Comparison of ENCODE assay signal across 8 cellular contexts in genomic region chr20:38649275-38649891, GRCh38. TPM values are rescaled to one million over a fixed set of nuclear protein-coding genes. Genes with fewer than 3 reads are reported as not detected.
DNase-seq lines count a peak whose midpoint lies in the region; ATAC-seq, FAIRE-seq and TF ChIP-seq lines count a peak whose summit lies in the region.

No MANE protein-coding gene starts in this region.

- no peaks in the 10 kb centered on the region for H3K36me3 ChIP-seq in HepG2 (replicated peaks in 1 of 2; ENCODE audit: control insufficient read depth in 1 of 2, insufficient read depth in 2 of 2, low read length in 2 of 2)
- no peaks in the 10 kb centered on the region for H3K36me3 ChIP-seq in naive thymus-derived CD4-positive, alpha-beta T cell (ENCODE audit: control insufficient read depth in 2 of 3, insufficient read depth in 3 of 3, low read length in 3 of 3)

- no peak overlapping the region for H3K4me3 Mint-ChIP-seq in naive thymus-derived CD4-positive, alpha-beta T cell

- DNase-seq in DMS53 (lab: John Stamatoyannopoulos, UW): peak; percentile 45
- DNase-seq in DMS53 treated with DMSO at 0.1 percent for 48 hours (lab: John Stamatoyannopoulos, UW; ENCODE audit: unreplicated experiment): no peak
- peak; percentile 28 for DNase-seq in NCI-H1105 (lab: John Stamatoyannopoulos, UW)
- DNase-seq in amniotic epithelial cell (ENCODE audit: low read depth): peak; percentile 20
- DNase-seq in HepG2 (ENCODE audit: low spot score): peak; percentile 59
- DNase-seq in naive thymus-derived CD4-positive, alpha-beta T cell: no peak

- H3K79me2 ChIP-seq in HepG2 (ENCODE audit: insufficient read depth, low read length): no peaks in the 10 kb centered on the region

- FAIRE-seq in HepG2 (lab: Jason Lieb, UNC): peak; percentile 92

- no peak overlapping the region for H3K4me2 ChIP-seq in HepG2 (ENCODE audit: low read depth, low read length)

- H3K27ac ChIP-seq in HepG2 (ENCODE audit: extremely low read length, insufficient read depth, low read length): no peak overlapping the region
- H3K27ac ChIP-seq in naive thymus-derived CD4-positive, alpha-beta T cell (ENCODE audit: low read depth, low read length): no peak overlapping the region

- peak; percentile 74 for TF ChIP-seq RAD21 in HepG2 (CRISPR knock-in tag; IDR thresholded peaks at IDR 0.05)

- H3K27me3 ChIP-seq in HepG2 (ENCODE audit: control insufficient read depth in 1 of 2, insufficient read depth in 2 of 2, low read length in 2 of 2): peaks cover 0 to 19% of the 10 kb centered on the region in 2 experiments; a peak in 3 of 5 replicates
- peaks cover 0 to 6% of the 10 kb centered on the region in 2 donors for H3K27me3 ChIP-seq in naive thymus-derived CD4-positive, alpha-beta T cell (ENCODE audit: control insufficient read depth in 2 of 2, insufficient read depth in 2 of 2, low read length in 2 of 2)

- BruUV-seq in HepG2 (replicated peaks; lab: Mats Ljungman, UMichigan): no TSS peak

- no peaks in the 10 kb centered on the region for H3K9me3 ChIP-seq in HepG2 (ENCODE audit: low read length)
- no peaks in the 10 kb centered on the region for H3K9me3 ChIP-seq in naive thymus-derived CD4-positive, alpha-beta T cell (ENCODE audit: control insufficient read depth in 2 of 3, low read length in 3 of 3)

- in situ Hi-C loops in HepG2 (cut with HindIII; ENCODE audit: extremely low pct_ligation_motif_present, low pct_unique_long_range_greater_than_20kb): loop anchor here (5.0 to 25.0 kb wide), 3 partner anchors 83 to 388 kb away; no protein-coding TSS in a partner anchor

- intact Hi-C loops in HepG2 (cut with micrococcal nuclease; ENCODE audit: unreplicated experiment): loop anchor here (1.0 to 5.0 kb wide), 4 partner anchors 31 to 398 kb away; no protein-coding TSS in a partner anchor
- intact Hi-C loops in naive thymus-derived CD4-positive, alpha-beta T cell (cut with micrococcal nuclease): loop anchor here in 1 of 2 donors (5.0 kb wide), 1 partner anchor 83 kb away; no protein-coding TSS in a partner anchor

- CTCF ChIA-PET in HepG2 (lab: Yijun Ruan, JAX; ENCODE audit: low intra/inter-chr PET ratio, low total read pairs): interaction anchor here (1.2 to 2.3 kb wide), 5 partner anchors 78 to 244 kb away, joined by 3 to 20 read pairs (median 9); no protein-coding TSS in a partner anchor
- CTCF ChIA-PET in naive thymus-derived CD4-positive, alpha-beta T cell (lab: Charles Lee): interaction anchor here (1.1 to 2.4 kb wide), 4 partner anchors 10 to 244 kb away, joined by 3 to 10 read pairs (median 6); no protein-coding TSS in a partner anchor

- H3K9ac ChIP-seq in HepG2 (ENCODE audit: insufficient read depth, low read depth, low read length): no peak overlapping the region

- peaks cover 29% of the 10 kb centered on the region for H3K4me1 ChIP-seq in HepG2 (ENCODE audit: insufficient read depth, low read length)
- H3K4me1 ChIP-seq in naive thymus-derived CD4-positive, alpha-beta T cell (ENCODE audit: control insufficient read depth in 2 of 2, insufficient read depth in 2 of 2, low read length in 2 of 2): peaks cover 7 to 8% of the 10 kb centered on the region in 2 donors

- peaks cover 27 to 35% (median 29%) of the 10 kb centered on the region in 5 donors for H3K27me3 Mint-ChIP-seq in naive thymus-derived CD4-positive, alpha-beta T cell

- ATAC-seq in HepG2: peak; percentile 82
- no peak for ATAC-seq in naive thymus-derived CD4-positive, alpha-beta T cell
- no peak for ATAC-seq in GM18517 (IDR thresholded peaks at IDR 0.05; ENCODE audit: unreplicated experiment)
- ATAC-seq in HG03196 (IDR thresholded peaks at IDR 0.05; ENCODE audit: unreplicated experiment): no peak

- WGBS in HepG2 (ENCODE audit: low lambda C conversion rate): 13% methylated on average over 6 of the region's 10 CpGs

- TF ChIP-seq EP300 in HepG2 (IDR thresholded peaks at IDR 0.05; ENCODE audit: low read depth in 2 of 2, low read length in 2 of 2) (no peak), HepG2 (CRISPR knock-in tag; IDR thresholded peaks at IDR 0.05; ENCODE audit: borderline replicate concordance) (no peak)

- POLR2A ChIA-PET in HepG2 (lab: Yijun Ruan, JAX): no interaction called here
- POLR2A ChIA-PET in naive thymus-derived CD4-positive, alpha-beta T cell (lab: Charles Lee): no interaction called here

- TF ChIP-seq CTCF in HepG2 (CRISPR knock-in tag; IDR thresholded peaks at IDR 0.05): peak; percentile 92

- no peaks in the 10 kb centered on the region for H4K20me1 ChIP-seq in HepG2 (ENCODE audit: insufficient read depth, low read length)

- H3K4me3 ChIP-seq in HepG2 (replicated peaks in 1 of 3; ENCODE audit: insufficient read depth in 1 of 3, low read depth in 2 of 3, low read length in 3 of 3): no peak overlapping the region
- H3K4me3 ChIP-seq in naive thymus-derived CD4-positive, alpha-beta T cell (ENCODE audit: low read length): no peak overlapping the region

- peaks cover 0 to 8% (median 8%) of the 10 kb centered on the region in 7 donors for H3K4me1 Mint-ChIP-seq in naive thymus-derived CD4-positive, alpha-beta T cell

- H3K36me3 Mint-ChIP-seq in naive thymus-derived CD4-positive, alpha-beta T cell: peaks cover 0 to 4% (median 3%) of the 10 kb centered on the region in 5 donors

- H3K27ac Mint-ChIP-seq in naive thymus-derived CD4-positive, alpha-beta T cell: no peak overlapping the region

- H2AFZ ChIP-seq in HepG2 (ENCODE audit: low read length): no peak overlapping the region

- H3K9me3 Mint-ChIP-seq in naive thymus-derived CD4-positive, alpha-beta T cell: peaks cover 0 to 12% (median 0%) of the 10 kb centered on the region in 11 donors

- TF ChIP-seq POLR2A in HepG2 (IDR thresholded peaks at IDR 0.05; ENCODE audit: insufficient read depth in 1 of 2, low read depth in 2 of 2, low read length in 2 of 2): no peak

TF ChIP-seq in HepG2, 621 proteins besides CTCF, POLR2A, EP300 and RAD21 (continues in another document):
- TF ChIP-seq ATF1 (CRISPR knock-in tag; IDR thresholded peaks at IDR 0.05): no peak
- TF ChIP-seq FOXC1 (CRISPR knock-in tag; IDR thresholded peaks at IDR 0.05; ENCODE audit: borderline replicate concordance): no peak
- 0 out of 2 replicates have a peak, but pooled peaks have one; percentile 8 for TF ChIP-seq SP4 (CRISPR knock-in tag; IDR thresholded peaks at IDR 0.05)
- TF ChIP-seq TAF15 (IDR thresholded peaks at IDR 0.05; ENCODE audit: low read depth, low read length, poor library complexity, severe bottlenecking): no peak
- TF ChIP-seq TBX2 (CRISPR knock-in tag; IDR thresholded peaks at IDR 0.05; ENCODE audit: borderline replicate concordance): 0 out of 2 replicates have a peak, but pooled peaks have one; percentile 13
- 0 out of 2 replicates have a peak, but pooled peaks have one; percentile 41 for TF ChIP-seq SRY (CRISPR knock-in tag; IDR thresholded peaks at IDR 0.05)
- no peak for TF ChIP-seq BORCS8-MEF2B (CRISPR knock-in tag; IDR thresholded peaks at IDR 0.05)
- TF ChIP-seq EEA1 (CRISPR knock-in tag; IDR thresholded peaks at IDR 0.05; ENCODE audit: borderline replicate concordance): no peak
- peak; percentile 56; the same call in 1 of the 2 replicates for TF ChIP-seq ERF (CRISPR knock-in tag; IDR thresholded peaks at IDR 0.05)
- peak; percentile 89 for TF ChIP-seq SMC3 (IDR thresholded peaks at IDR 0.05; ENCODE audit: low read length)
- TF ChIP-seq MTA3 (CRISPR knock-in tag; IDR thresholded peaks at IDR 0.05): no peak
- 0 out of 2 replicates have a peak, but pooled peaks have one; percentile 76 for TF ChIP-seq NPAS2 (CRISPR knock-in tag; IDR thresholded peaks at IDR 0.05; ENCODE audit: borderline replicate concordance)
- 0 out of 2 replicates have a peak, but pooled peaks have one; percentile 25 for TF ChIP-seq ZBTB7A (CRISPR knock-in tag; IDR thresholded peaks at IDR 0.05)
- peak; percentile 24; the same call in 1 of the 2 replicates for TF ChIP-seq MXD4 (CRISPR knock-in tag; IDR thresholded peaks at IDR 0.05)
- TF ChIP-seq ZNF20 (CRISPR knock-in tag; IDR thresholded peaks at IDR 0.05): no peak
- peak; percentile 80 for TF ChIP-seq MIER2 (CRISPR knock-in tag; IDR thresholded peaks at IDR 0.05)
- no peak for TF ChIP-seq MYNN (CRISPR knock-in tag; IDR thresholded peaks at IDR 0.05; ENCODE audit: low read depth)
- 0 out of 2 replicates have a peak, but pooled peaks have one; percentile 26 for TF ChIP-seq MXD3 (CRISPR knock-in tag; IDR thresholded peaks at IDR 0.05)

RNA-seq across cellular contexts. Expression of gene ARHGAP40, which starts 47.8 kb away (rescaled TPM):
- 0.44 and 0.75 TPM in 2 replicates for total RNA-seq in HepG2 (2016; rRNA removed; fragmentation: Illumina TruSeq; extraction: Trizol)
- total RNA-seq in HepG2 (2016; cell fraction: cytosol; rRNA removed; fragmentation: Illumina TruSeq; extraction: Trizol; ENCODE audit: low read depth): 0.09 and 0.30 TPM in 2 replicates
- 0.34 and 0.84 TPM in 2 replicates for total RNA-seq in HepG2 (2016; cell fraction: insoluble cytoplasmic fraction; rRNA removed; fragmentation: Illumina TruSeq; extraction: Trizol)
- total RNA-seq in HepG2 (2016; cell fraction: membrane; rRNA removed; fragmentation: Illumina TruSeq; extraction: Trizol): 0.10 and 0.43 TPM in 2 replicates
- 0.31 and 0.90 TPM in 2 replicates for total RNA-seq in HepG2 (2016; cell fraction: nucleus; rRNA removed; fragmentation: Illumina TruSeq; extraction: Trizol)
- 2.1 and 2.7 TPM in 2 replicates for polyA plus RNA-seq in HepG2 (2011; rRNA removed)
- 0.72 and 0.86 TPM in 2 replicates for polyA plus RNA-seq in HepG2 (2011; cell fraction: cytosol; rRNA removed)
- polyA plus RNA-seq in HepG2 (2011; cell fraction: nucleus; rRNA removed): 15.4 and 16.6 TPM in 2 replicates
- polyA plus RNA-seq in HepG2 (2012): 0.47 and 0.86 TPM in 2 replicates
- polyA plus RNA-seq in HepG2 (2016; cell fraction: cytosol; fragmentation: Illumina TruSeq; extraction: Trizol; ENCODE audit: low read depth): 0.06 and 0.20 TPM in 2 replicates
- 0.21 and 0.39 TPM in 2 replicates for polyA plus RNA-seq in HepG2 (2016; cell fraction: insoluble cytoplasmic fraction; fragmentation: Illumina TruSeq; extraction: Trizol; ENCODE audit: low read depth)
- polyA plus RNA-seq in HepG2 (2016; cell fraction: membrane; fragmentation: Illumina TruSeq; extraction: Trizol; ENCODE audit: low read depth): 0.19 and 0.26 TPM in 2 replicates
- polyA plus RNA-seq in HepG2 (2016; cell fraction: nucleus; fragmentation: Illumina TruSeq; extraction: Trizol; ENCODE audit: insufficient read depth, low read depth): 1.5 and 2.2 TPM in 2 replicates
- polyA minus RNA-seq in HepG2 (2011; rRNA and poly(A)+ RNA removed; ENCODE audit: low replicate concordance): 1.7 TPM in 1 of 2 replicates, not detected in the other
- polyA minus RNA-seq in HepG2 (2011; cell fraction: cytosol; rRNA and poly(A)+ RNA removed): 0.20 TPM in 1 of 2 replicates, not detected in the other
- 2.7 and 2.9 TPM in 2 replicates for polyA minus RNA-seq in HepG2 (2011; cell fraction: nucleus; rRNA and poly(A)+ RNA removed)
- not detected for total RNA-seq in naive thymus-derived CD4-positive, alpha-beta T cell
- polyA plus RNA-seq in naive thymus-derived CD4-positive, alpha-beta T cell: not detected

Comparison
In these comparisons a context has a peak if more than half of its experiments do, and no peak if none do; other contexts are left out.
1. DNase-seq: peak in DMS53 (single experiment), NCI-H1105 (single experiment), amniotic epithelial cell (single experiment) and HepG2 (single experiment); none in DMS53 treated with DMSO at 0.1 percent for 48 hours (single experiment) and naive thymus-derived CD4-positive, alpha-beta T cell (0 of 9).